24 cellular contexts compared by ENCODE assay signal in genomic region chr3:126921425-126921824, GRCh38.
DNase-seq lines count a peak whose midpoint lies in the region; ATAC-seq and TF ChIP-seq lines count a peak whose summit lies in the region.
"Had no signal": no experiment of that assay in that cellular context is flagged by ENCODE, and none has a peak within 500 bp of the region (broad histone marks: within the 10 kb centered on the region; RNA-seq: fewer than 3 reads in every experiment).

No MANE protein-coding gene starts in this region.

- H3K27me3 ChIP-seq in spleen (replicated peaks in 1 of 7) = peaks cover 0 to 15% (median 0%) of the 10 kb centered on the region in 7 donors
- H3K27me3 ChIP-seq: SJSA1 had no signal

- peaks cover 0 to 14% (median 0%) of the 10 kb centered on the region in 6 donors for H3K36me3 ChIP-seq in spleen
- H3K36me3 ChIP-seq: SJSA1 had no signal

- H3K9me3 ChIP-seq in spleen = peaks cover 0 to 8% (median 0%) of the 10 kb centered on the region in 8 donors
- H3K9me3 ChIP-seq: SJSA1 had no signal

- no peak for TF ChIP-seq POLR2A in spleen (IDR thresholded peaks at IDR 0.05)

- ATAC-seq in Right ventricle myocardium superior (ENCODE audit: poor library complexity) = no peak
- ATAC-seq in GM21360 (IDR thresholded peaks at IDR 0.05; ENCODE audit: unreplicated experiment) = no peak
- no peak for ATAC-seq in GM18502 (IDR thresholded peaks at IDR 0.05; ENCODE audit: poor library complexity, unreplicated experiment)
- ATAC-seq: CD8-positive, alpha-beta T cell had no signal

- peak; percentile 69 for DNase-seq in cardiac septum (ENCODE audit: low spot score)
- DNase-seq in Right ventricle myocardium superior = no peak
- peak; percentile 39 for DNase-seq in fibroblast of pulmonary artery (ENCODE audit: low read depth)
- peak; percentile 34 for DNase-seq in mucosa of gallbladder (ENCODE audit: low spot score)
- peak; percentile 13 for DNase-seq in spleen
- DNase-seq in DMS53 (lab: John Stamatoyannopoulos, UW) = no peak
- DNase-seq: 8988T; AML-193; C1 segment of cervical spinal cord; CD8-positive, alpha-beta T cell; GDM1; H7; IMR-90; NCI-H1105; NCI-H146; NCI-H2029 treated with DMSO at 0.1 percent for 48 hours; NCI-H2171 treated with DMSO at 0.1 percent for 48 hours; NCI-H524 treated with DMSO at 0.1 percent for 48 hours; NCI-H82; OCI-M1 had no signal

- peaks cover 19 to 53% (median 33%) of the 10 kb centered on the region in 6 donors for H3K4me1 ChIP-seq in spleen

- H3K4me3 ChIP-seq in fibroblast of pulmonary artery (replicated peaks; ENCODE audit: low read depth, low read length) (no peak overlapping the region), spleen (no peak overlapping the region)
- H3K4me3 ChIP-seq: SJSA1 had no signal

- intact Hi-C loops in cardiac septum (cut with DNase I) = no loop called here
- intact Hi-C loops in Right ventricle myocardium superior (cut with DNase I) = no loop called here
- intact Hi-C loops in spleen (cut with DNase I; ENCODE audit: low total_unique reads) = no loop called here

- TF ChIP-seq CTCF in fibroblast of pulmonary artery (IDR thresholded peaks at IDR 0.05; ENCODE audit: low read length, missing control alignments) (no peak), spleen (IDR thresholded peaks at IDR 0.05 in 8 of 11, conservative IDR thresholded peaks at IDR 0.05 in 3 of 11) (no peak)

- WGBS in spleen, 5 donors = 70 to 77% (median 76%) methylated on average over 2 of the region's 2 CpGs

- peak overlapping the region in 3 of 8 donors; percentile 37 to 51 (median 41) for H3K27ac ChIP-seq in spleen
- H3K27ac ChIP-seq: KMS-11, SJSA1 had no signal

Comparison
In these comparisons a context has a peak if more than half of its experiments do, and no peak if none do; other contexts are left out.
1. DNase-seq: peak in cardiac septum (single experiment), fibroblast of pulmonary artery (single experiment), mucosa of gallbladder (single experiment) and spleen (single experiment); none in Right ventricle myocardium superior (single experiment) and DMS53 (single experiment).